17 cellular contexts compared by ENCODE assay signal in genomic region chr11:70582886-70583641, GRCh38.
DNase-seq lines count a peak whose midpoint lies in the region; ATAC-seq and TF ChIP-seq lines count a peak whose summit lies in the region.
"Had no signal": no experiment of that assay in that cellular context is flagged by ENCODE, and none has a peak within 500 bp of the region (broad histone marks: within the 10 kb centered on the region; RNA-seq: fewer than 3 reads in every experiment).

No MANE protein-coding gene starts in this region.

- TF ChIP-seq POLR2A in right lobe of liver (IDR thresholded peaks at IDR 0.05): no peak

- ATAC-seq in right lobe of liver: peak; percentile 20 to 63 (median 42)
- no peak for ATAC-seq in upper lobe of right lung
- ATAC-seq: CD8-positive, alpha-beta T cell; PC-3 had no signal

- H3K4me1 ChIP-seq in right lobe of liver (no peaks in the 10 kb centered on the region), upper lobe of right lung (no peaks in the 10 kb centered on the region), SJCRH30 (no peaks in the 10 kb centered on the region)
- H3K4me1 ChIP-seq: A549 had no signal

- intact Hi-C loops in right lobe of liver (cut with DNase I) (no loop called here), upper lobe of right lung (cut with DNase I) (no loop called here)

- H3K27ac ChIP-seq in WERI-Rb-1 (peak overlapping the region; percentile 46), right lobe of liver (no peak overlapping the region), upper lobe of right lung (no peak overlapping the region), SJCRH30 (no peak overlapping the region)
- H3K27ac ChIP-seq: A549, RWPE1 had no signal

- H3K9me3 ChIP-seq in WERI-Rb-1 (ENCODE audit: severe bottlenecking): no peaks in the 10 kb centered on the region
- H3K9me3 ChIP-seq in right lobe of liver: no peaks in the 10 kb centered on the region
- H3K9me3 ChIP-seq in upper lobe of right lung: no peaks in the 10 kb centered on the region
- H3K9me3 ChIP-seq in SJCRH30 (replicated peaks): no peaks in the 10 kb centered on the region
- H3K9me3 ChIP-seq: A549 had no signal

- TF ChIP-seq CTCF in WERI-Rb-1 (IDR thresholded peaks at IDR 0.05; ENCODE audit: low read depth, low read length) (no peak), right lobe of liver (IDR thresholded peaks at IDR 0.05) (no peak), upper lobe of right lung (IDR thresholded peaks at IDR 0.05) (no peak)

- WGBS in right lobe of liver (ENCODE audit: insufficient coverage, low coverage, low lambda C conversion rate, missing lambda C conversion rate): 71% methylated on average over 4 of the region's 15 CpGs

- H3K27me3 ChIP-seq in WERI-Rb-1 (ENCODE audit: insufficient read depth, low read depth, severe bottlenecking) (no peaks in the 10 kb centered on the region), right lobe of liver (no peaks in the 10 kb centered on the region), upper lobe of right lung (no peaks in the 10 kb centered on the region), SJCRH30 (no peaks in the 10 kb centered on the region)

- H3K4me3 ChIP-seq in WERI-Rb-1 (ENCODE audit: low read depth, low read length) (no peak overlapping the region), right lobe of liver (no peak overlapping the region), upper lobe of right lung (no peak overlapping the region), SJCRH30 (no peak overlapping the region)
- H3K4me3 ChIP-seq: A549 had no signal

- H3K36me3 ChIP-seq in WERI-Rb-1: no peaks in the 10 kb centered on the region
- H3K36me3 ChIP-seq in right lobe of liver: no peaks in the 10 kb centered on the region
- no peaks in the 10 kb centered on the region for H3K36me3 ChIP-seq in upper lobe of right lung
- H3K36me3 ChIP-seq in SJCRH30: no peaks in the 10 kb centered on the region

- peak; percentile 8 for DNase-seq in activated T-cell treated with anti-CD3 and anti-CD28 coated beads, Interleukin-2, amount 50 U/mL, for 1 hour
- no peak for DNase-seq in activated T-cell treated with anti-CD3 and anti-CD28 coated beads, Interleukin-2, amount 50 U/mL, for 48 hours
- no peak for DNase-seq in WERI-Rb-1
- no peak for DNase-seq in right lobe of liver
- peak; percentile 54 for DNase-seq in upper lobe of right lung
- no peak for DNase-seq in SHP77 (lab: John Stamatoyannopoulos, UW)
- DNase-seq in SJCRH30: no peak
- DNase-seq: Calu3; CD8-positive, alpha-beta T cell; GOT3; MM.1S; NCI-H1105 treated with DMSO at 0.1 percent for 48 hours; NCI-H1694 treated with DMSO at 0.1 percent for 48 hours; NCI-H510A; PC-3 had no signal

Comparison
In these comparisons a context has a peak if more than half of its experiments do, and no peak if none do; other contexts are left out.
1. DNase-seq: peak in activated T-cell treated with anti-CD3 and anti-CD28 coated beads, Interleukin-2, amount 50 U/mL, for 1 hour (single experiment) and upper lobe of right lung (single experiment); none in activated T-cell treated with anti-CD3 and anti-CD28 coated beads, Interleukin-2, amount 50 U/mL, for 48 hours (0 of 2), WERI-Rb-1 (single experiment), right lobe of liver (0 of 3), SHP77 (0 of 2) and SJCRH30 (0 of 2).